1 cellular context compared by ENCODE assay signal in genomic region chr4:185318679-185319078, GRCh38.
TF ChIP-seq lines count a peak whose summit lies in the region.

No MANE protein-coding gene starts in this region.

TF ChIP-seq in HepG2, 621 proteins besides CTCF, POLR2A, EP300 and RAD21 (continued from another document and continues in another):
- no peak for TF ChIP-seq ZHX2 (IDR thresholded peaks at IDR 0.05; ENCODE audit: low read depth)
- TF ChIP-seq ZHX2 (CRISPR knock-in tag; IDR thresholded peaks at IDR 0.05; ENCODE audit: borderline replicate concordance), result no peak
- TF ChIP-seq ZNF44 (CRISPR knock-in tag; IDR thresholded peaks at IDR 0.05), result no peak
- no peak; the same call in 1 of the 2 replicates for TF ChIP-seq TFDP1 (CRISPR knock-in tag; IDR thresholded peaks at IDR 0.05; ENCODE audit: borderline replicate concordance)
- no peak for TF ChIP-seq GLMP (CRISPR knock-in tag; IDR thresholded peaks at IDR 0.05; ENCODE audit: borderline replicate concordance)
- TF ChIP-seq MLX (CRISPR knock-in tag; IDR thresholded peaks at IDR 0.05), result peak; percentile 91
- TF ChIP-seq LRRFIP1 (CRISPR knock-in tag; conservative IDR thresholded peaks at IDR 0.05), result no peak
- no peak for TF ChIP-seq USF2 (IDR thresholded peaks at IDR 0.05; ENCODE audit: low read depth, low read length)
- no peak for TF ChIP-seq USF2 (CRISPR knock-in tag; IDR thresholded peaks at IDR 0.05; ENCODE audit: borderline replicate concordance)
- no peak for TF ChIP-seq SP1 (IDR thresholded peaks at IDR 0.05)
- TF ChIP-seq SP1 (CRISPR knock-in tag; IDR thresholded peaks at IDR 0.05), result no peak
- peak; percentile 67 for TF ChIP-seq HDAC1 (CRISPR knock-in tag; IDR thresholded peaks at IDR 0.05)
- no peak for TF ChIP-seq CHD4 (IDR thresholded peaks at IDR 0.05; ENCODE audit: borderline replicate concordance, low read length)
- TF ChIP-seq ZKSCAN5 (CRISPR knock-in tag; IDR thresholded peaks at IDR 0.05), result no peak
- TF ChIP-seq SMAD1 (CRISPR knock-in tag; IDR thresholded peaks at IDR 0.05; ENCODE audit: borderline replicate concordance, low read depth), result no peak
- no peak; the same call in 1 of the 2 replicates for TF ChIP-seq REPIN1 (CRISPR knock-in tag; IDR thresholded peaks at IDR 0.05; ENCODE audit: borderline replicate concordance, low read depth)
- 0 out of 2 replicates have a peak, but pooled peaks have one; percentile 35 for TF ChIP-seq TSC22D2 (CRISPR knock-in tag; IDR thresholded peaks at IDR 0.05; ENCODE audit: borderline replicate concordance)
- no peak for TF ChIP-seq RAD51 (IDR thresholded peaks at IDR 0.05; ENCODE audit: borderline replicate concordance)
- no peak for TF ChIP-seq ZNF501 (CRISPR knock-in tag; IDR thresholded peaks at IDR 0.05)
- no peak for TF ChIP-seq KDM1A (CRISPR knock-in tag; IDR thresholded peaks at IDR 0.05)
- no peak for TF ChIP-seq SNRNP70 (IDR thresholded peaks at IDR 0.05; ENCODE audit: low read depth, low read length)
- no peak for TF ChIP-seq RBM39 (IDR thresholded peaks at IDR 0.05; ENCODE audit: low read depth, low read length, poor library complexity, severe bottlenecking)
- no peak for TF ChIP-seq ZNF24 (IDR thresholded peaks at IDR 0.05)
- TF ChIP-seq ZNF331 (CRISPR knock-in tag; IDR thresholded peaks at IDR 0.05), result peak; percentile 73; the same call in 1 of the 2 replicates
- TF ChIP-seq ZNF746 (CRISPR knock-in tag; IDR thresholded peaks at IDR 0.05), result no peak
- no peak for TF ChIP-seq KDM3A (CRISPR knock-in tag; IDR thresholded peaks at IDR 0.05; ENCODE audit: low read depth)
- no peak for TF ChIP-seq RFX5 (IDR thresholded peaks at IDR 0.05; ENCODE audit: low read depth, low read length)
- TF ChIP-seq ZNF672 (CRISPR knock-in tag; IDR thresholded peaks at IDR 0.05), result no peak
- peak; percentile 81; the same call in 1 of the 2 replicates for TF ChIP-seq KAT7 (CRISPR knock-in tag; IDR thresholded peaks at IDR 0.05; ENCODE audit: borderline replicate concordance)
- no peak for TF ChIP-seq NR2C2 (CRISPR knock-in tag; IDR thresholded peaks at IDR 0.05; ENCODE audit: borderline replicate concordance)
- no peak for TF ChIP-seq ZNF605 (CRISPR knock-in tag; IDR thresholded peaks at IDR 0.05)
- TF ChIP-seq SPEN (CRISPR knock-in tag; IDR thresholded peaks at IDR 0.05; ENCODE audit: low read depth), result no peak
- TF ChIP-seq SP140L (CRISPR knock-in tag; IDR thresholded peaks at IDR 0.05; ENCODE audit: borderline replicate concordance), result no peak
- TF ChIP-seq ZNF280D (CRISPR knock-in tag; IDR thresholded peaks at IDR 0.05), result no peak
- no peak for TF ChIP-seq TBX3 (IDR thresholded peaks at IDR 0.05; ENCODE audit: borderline replicate concordance)
- no peak for TF ChIP-seq ZNF577 (CRISPR knock-in tag; IDR thresholded peaks at IDR 0.05; ENCODE audit: borderline replicate concordance, low read depth)
- no peak for TF ChIP-seq RNF2 (conservative IDR thresholded peaks at IDR 0.05; ENCODE audit: low read depth)
- no peak for TF ChIP-seq ZNF275 (CRISPR knock-in tag; IDR thresholded peaks at IDR 0.05; ENCODE audit: borderline replicate concordance)
- peak; percentile 84 for TF ChIP-seq TFE3 (CRISPR knock-in tag; IDR thresholded peaks at IDR 0.05)
